8 cellular contexts compared by ENCODE assay signal in the genomic region with DNA sequence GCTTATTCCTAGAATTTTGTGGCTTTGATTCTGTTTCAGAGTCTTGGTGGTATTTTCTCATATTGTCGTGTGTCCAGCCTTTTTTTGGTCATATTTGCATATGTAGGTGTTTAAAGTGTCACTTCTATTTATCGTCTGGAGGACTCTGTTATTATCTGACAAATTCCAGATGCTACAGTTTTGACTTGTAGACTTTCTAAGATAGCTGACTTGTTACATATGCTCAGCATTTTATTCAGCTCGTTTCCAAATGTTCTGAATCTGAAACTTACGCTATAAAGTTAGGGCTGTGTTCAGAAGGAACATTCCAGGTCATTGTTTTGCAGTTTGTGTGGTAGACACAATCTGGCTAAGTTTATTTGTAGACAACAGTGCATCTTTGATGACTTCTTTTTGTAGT. TPM values are rescaled to one million over a fixed set of nuclear protein-coding genes. Genes with fewer than 3 reads are reported as not detected.
A peak's percentile ranks its signal among the peaks of the same experiment; 100 is the strongest.
DNase-seq lines count a peak whose midpoint lies in the region; ATAC-seq and TF ChIP-seq lines count a peak whose summit lies in the region.

No MANE protein-coding gene starts in this region.

- peak overlapping the region; percentile 56 for H3K27ac Mint-ChIP-seq in HFFc6
- H3K27ac Mint-ChIP-seq in activated T-helper 17 cell treated with anti-CD3 and anti-CD28 coated beads, Interleukin-2, amount 50 U/mL, for 72 hours = peak overlapping the region; percentile 86
- H3K27ac Mint-ChIP-seq in stimulated activated effector memory CD8-positive, alpha-beta T cell treated with anti-CD3 and anti-CD28 coated beads, Interleukin-12 subunit alpha, Interleukin-12 subunit beta, amount 100 ng/mL, for 72 hours = peak overlapping the region; percentile 71

- no peak for DNase-seq in HFFc6
- DNase-seq in stimulated activated effector memory CD8-positive, alpha-beta T cell treated with anti-CD3 and anti-CD28 coated beads, Interleukin-12 subunit alpha, Interleukin-12 subunit beta, amount 100 ng/mL, for 72 hours (ENCODE audit: low spot score in 2 of 2) = no peak
- no peak for DNase-seq in inferior parietal cortex (ENCODE audit: extremely low spot score)
- no peak for DNase-seq in activated gamma-delta T cell treated with Interleukin-2 at 50 U/mL for 16 hours

- H3K4me3 Mint-ChIP-seq in HFFc6 = peak overlapping the region; percentile 89
- peak overlapping the region; percentile 91 for H3K4me3 Mint-ChIP-seq in activated T-helper 17 cell treated with anti-CD3 and anti-CD28 coated beads, Interleukin-2, amount 50 U/mL, for 72 hours
- H3K4me3 Mint-ChIP-seq in stimulated activated effector memory CD8-positive, alpha-beta T cell treated with anti-CD3 and anti-CD28 coated beads, Interleukin-12 subunit alpha, Interleukin-12 subunit beta, amount 100 ng/mL, for 72 hours = peak overlapping the region; percentile 81

- no peaks in the 10 kb centered on the region for H3K9me3 Mint-ChIP-seq in HFFc6
- no peaks in the 10 kb centered on the region for H3K9me3 Mint-ChIP-seq in activated T-helper 17 cell treated with anti-CD3 and anti-CD28 coated beads, Interleukin-2, amount 50 U/mL, for 72 hours
- no peaks in the 10 kb centered on the region for H3K9me3 Mint-ChIP-seq in stimulated activated effector memory CD8-positive, alpha-beta T cell treated with anti-CD3 and anti-CD28 coated beads, Interleukin-12 subunit alpha, Interleukin-12 subunit beta, amount 100 ng/mL, for 72 hours

- ATAC-seq in activated T-helper 17 cell treated with anti-CD3 and anti-CD28 coated beads, Interleukin-2, amount 50 U/mL, for 72 hours (replicated peaks) = no peak
- no peak for ATAC-seq in stimulated activated effector memory CD8-positive, alpha-beta T cell treated with anti-CD3 and anti-CD28 coated beads, Interleukin-12 subunit alpha, Interleukin-12 subunit beta, amount 100 ng/mL, for 72 hours
- ATAC-seq in GM18909 (IDR thresholded peaks at IDR 0.05; ENCODE audit: poor library complexity, unreplicated experiment) (no peak), GM18511 (IDR thresholded peaks at IDR 0.05; ENCODE audit: unreplicated experiment) (no peak)

- no peaks in the 10 kb centered on the region for H3K27me3 Mint-ChIP-seq in HFFc6 (ENCODE audit: insufficient read depth)
- no peaks in the 10 kb centered on the region for H3K27me3 Mint-ChIP-seq in activated T-helper 17 cell treated with anti-CD3 and anti-CD28 coated beads, Interleukin-2, amount 50 U/mL, for 72 hours

- H3K36me3 Mint-ChIP-seq in HFFc6 (ENCODE audit: low read depth) = peaks cover 36% of the 10 kb centered on the region
- H3K36me3 Mint-ChIP-seq in activated T-helper 17 cell treated with anti-CD3 and anti-CD28 coated beads, Interleukin-2, amount 50 U/mL, for 72 hours (ENCODE audit: low read depth) = peaks cover 63% of the 10 kb centered on the region
- H3K36me3 Mint-ChIP-seq in stimulated activated effector memory CD8-positive, alpha-beta T cell treated with anti-CD3 and anti-CD28 coated beads, Interleukin-12 subunit alpha, Interleukin-12 subunit beta, amount 100 ng/mL, for 72 hours = peaks cover 61% of the 10 kb centered on the region

- peak overlapping the region; percentile 87 for H3K4me3 ChIP-seq in iPS-11a (ENCODE audit: low read depth, low read length)

- peaks cover 47% of the 10 kb centered on the region for H3K4me1 Mint-ChIP-seq in HFFc6 (ENCODE audit: low read depth)
- H3K4me1 Mint-ChIP-seq in activated T-helper 17 cell treated with anti-CD3 and anti-CD28 coated beads, Interleukin-2, amount 50 U/mL, for 72 hours = peaks cover 30% of the 10 kb centered on the region
- peaks cover 41% of the 10 kb centered on the region for H3K4me1 Mint-ChIP-seq in stimulated activated effector memory CD8-positive, alpha-beta T cell treated with anti-CD3 and anti-CD28 coated beads, Interleukin-12 subunit alpha, Interleukin-12 subunit beta, amount 100 ng/mL, for 72 hours

- TF ChIP-seq CTCF in HFFc6 (IDR thresholded peaks at IDR 0.05) = no peak

RNA-seq across cellular contexts. Expression of gene PPP4R2, which starts 1.9 kb away (rescaled TPM):
- 10 to 100 TPM; 72.4 to 84.3 (median 79.4) TPM for total RNA-seq in HFFc6 (2021; fragmentation: NEBNext Ultra II Directional; extraction: Animal tissue kit (Norgen Biotek cat#: 25700))
- 10 to 100 TPM; 87.8 to 95.0 TPM for total RNA-seq in activated T-helper 17 cell treated with anti-CD3 and anti-CD28 coated beads, Interleukin-2, amount 50 U/mL, for 72 hours
